In the genomic region with DNA sequence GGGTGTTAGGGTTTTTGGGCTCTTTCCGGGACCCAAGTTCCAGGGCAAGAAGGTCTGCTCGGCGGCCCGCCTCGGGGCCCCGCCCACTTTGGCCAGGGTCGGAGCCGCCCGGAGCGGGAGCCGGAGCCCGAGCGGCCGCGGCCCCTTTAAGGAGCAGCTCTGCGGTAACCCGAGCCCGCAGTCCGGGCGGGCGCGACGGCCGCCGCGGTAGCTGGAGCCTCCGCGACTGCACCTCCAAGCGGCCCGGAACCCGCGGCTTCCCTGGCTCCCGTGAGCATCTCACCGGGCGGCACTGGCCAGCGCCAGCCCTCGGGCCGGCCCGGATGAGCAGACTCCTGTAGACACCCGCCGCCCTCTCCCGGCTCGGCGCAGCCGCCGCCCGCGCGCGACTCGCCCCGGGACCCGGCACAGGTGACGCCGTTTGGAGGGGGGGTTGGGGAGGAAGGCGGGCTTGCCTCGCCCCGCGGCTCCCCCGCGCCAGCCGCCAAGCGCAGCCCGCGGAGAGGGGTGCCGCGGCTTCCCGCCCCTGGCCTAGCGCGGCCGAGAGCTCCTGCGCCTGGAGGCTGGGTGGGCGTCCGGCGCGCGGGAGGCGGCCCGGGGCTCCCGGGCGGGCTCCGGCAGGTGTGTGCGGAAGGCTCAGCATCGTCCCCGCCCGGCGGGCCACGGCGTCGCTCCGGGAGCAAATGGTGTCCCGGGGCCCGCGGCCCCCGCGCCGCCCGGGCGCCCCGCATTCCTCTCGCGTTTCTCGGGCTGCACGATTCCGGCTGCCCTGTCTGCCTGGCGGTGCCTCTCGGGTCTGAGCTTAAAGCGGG, we compare ENCODE assay signal across 1 cellular context.
TF ChIP-seq lines count a peak whose summit lies in the region.

A gene with protein sequence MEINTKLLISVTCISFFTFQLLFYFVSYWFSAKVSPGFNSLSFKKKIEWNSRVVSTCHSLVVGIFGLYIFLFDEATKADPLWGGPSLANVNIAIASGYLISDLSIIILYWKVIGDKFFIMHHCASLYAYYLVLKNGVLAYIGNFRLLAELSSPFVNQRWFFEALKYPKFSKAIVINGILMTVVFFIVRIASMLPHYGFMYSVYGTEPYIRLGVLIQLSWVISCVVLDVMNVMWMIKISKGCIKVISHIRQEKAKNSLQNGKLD (plus strand): TSS at position 149 of the 812 bp plus-strand sequence. CDS start 26,547 bp downstream, outside the sequence.

TF ChIP-seq in WTC11, 78 proteins besides CTCF, POLR2A, EP300 and RAD21 (continued from another document):
- TF ChIP-seq ETV6 (CRISPR knock-in tag; IDR thresholded peaks at IDR 0.05) (no peak), NFYB (CRISPR knock-in tag; conservative IDR thresholded peaks at IDR 0.05; ENCODE audit: low read depth) (no peak), NFATC4 (CRISPR knock-in tag; IDR thresholded peaks at IDR 0.05) (no peak), CREM (CRISPR knock-in tag; IDR thresholded peaks at IDR 0.05) (0 out of 2 replicates have a peak, but pooled peaks have one; percentile 21), KAT7 (CRISPR knock-in tag; IDR thresholded peaks at IDR 0.05; ENCODE audit: borderline replicate concordance) (peak; percentile 80), GRHL2 (CRISPR knock-in tag; IDR thresholded peaks at IDR 0.05; ENCODE audit: insufficient replicate concordance, severe bottlenecking) (no peak), CREB1 (CRISPR knock-in tag; IDR thresholded peaks at IDR 0.05) (no peak), SMAD3 (CRISPR knock-in tag; IDR thresholded peaks at IDR 0.05; ENCODE audit: borderline replicate concordance) (no peak), EMX1 (CRISPR knock-in tag; IDR thresholded peaks at IDR 0.05) (no peak), TP53 (CRISPR knock-in tag; IDR thresholded peaks at IDR 0.05) (no peak), HMGA2 (CRISPR knock-in tag; IDR thresholded peaks at IDR 0.05) (no peak), ZNF416 (CRISPR knock-in tag; IDR thresholded peaks at IDR 0.05) (no peak), FOXJ3 (CRISPR knock-in tag; IDR thresholded peaks at IDR 0.05; ENCODE audit: borderline replicate concordance) (no peak), JAZF1 (CRISPR knock-in tag; IDR thresholded peaks at IDR 0.05) (no peak), NR1H2 (CRISPR knock-in tag; IDR thresholded peaks at IDR 0.05) (no peak), ZNF121 (CRISPR knock-in tag; IDR thresholded peaks at IDR 0.05) (no peak), ELF4 (CRISPR knock-in tag; IDR thresholded peaks at IDR 0.05; ENCODE audit: low read depth) (peak; percentile 46; the same call in 1 of the 2 replicates), ZNF317 (CRISPR knock-in tag; IDR thresholded peaks at IDR 0.05; ENCODE audit: borderline replicate concordance, low read depth) (0 out of 2 replicates have a peak, but pooled peaks have one; percentile 27)
- TF ChIP-seq, protein P1, sequence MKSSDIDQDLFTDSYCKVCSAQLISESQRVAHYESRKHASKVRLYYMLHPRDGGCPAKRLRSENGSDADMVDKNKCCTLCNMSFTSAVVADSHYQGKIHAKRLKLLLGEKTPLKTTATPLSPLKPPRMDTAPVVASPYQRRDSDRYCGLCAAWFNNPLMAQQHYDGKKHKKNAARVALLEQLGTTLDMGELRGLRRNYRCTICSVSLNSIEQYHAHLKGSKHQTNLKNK (CRISPR knock-in tag; IDR thresholded peaks at IDR 0.05) = no peak
- TF ChIP-seq, protein P2, sequence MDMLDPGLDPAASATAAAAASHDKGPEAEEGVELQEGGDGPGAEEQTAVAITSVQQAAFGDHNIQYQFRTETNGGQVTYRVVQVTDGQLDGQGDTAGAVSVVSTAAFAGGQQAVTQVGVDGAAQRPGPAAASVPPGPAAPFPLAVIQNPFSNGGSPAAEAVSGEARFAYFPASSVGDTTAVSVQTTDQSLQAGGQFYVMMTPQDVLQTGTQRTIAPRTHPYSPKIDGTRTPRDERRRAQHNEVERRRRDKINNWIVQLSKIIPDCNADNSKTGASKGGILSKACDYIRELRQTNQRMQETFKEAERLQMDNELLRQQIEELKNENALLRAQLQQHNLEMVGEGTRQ (CRISPR knock-in tag; IDR thresholded peaks at IDR 0.05) = no peak
- TF ChIP-seq, protein P3, sequence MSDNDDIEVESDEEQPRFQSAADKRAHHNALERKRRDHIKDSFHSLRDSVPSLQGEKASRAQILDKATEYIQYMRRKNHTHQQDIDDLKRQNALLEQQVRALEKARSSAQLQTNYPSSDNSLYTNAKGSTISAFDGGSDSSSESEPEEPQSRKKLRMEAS (CRISPR knock-in tag; IDR thresholded peaks at IDR 0.05) = no peak
- TF ChIP-seq, protein P4, sequence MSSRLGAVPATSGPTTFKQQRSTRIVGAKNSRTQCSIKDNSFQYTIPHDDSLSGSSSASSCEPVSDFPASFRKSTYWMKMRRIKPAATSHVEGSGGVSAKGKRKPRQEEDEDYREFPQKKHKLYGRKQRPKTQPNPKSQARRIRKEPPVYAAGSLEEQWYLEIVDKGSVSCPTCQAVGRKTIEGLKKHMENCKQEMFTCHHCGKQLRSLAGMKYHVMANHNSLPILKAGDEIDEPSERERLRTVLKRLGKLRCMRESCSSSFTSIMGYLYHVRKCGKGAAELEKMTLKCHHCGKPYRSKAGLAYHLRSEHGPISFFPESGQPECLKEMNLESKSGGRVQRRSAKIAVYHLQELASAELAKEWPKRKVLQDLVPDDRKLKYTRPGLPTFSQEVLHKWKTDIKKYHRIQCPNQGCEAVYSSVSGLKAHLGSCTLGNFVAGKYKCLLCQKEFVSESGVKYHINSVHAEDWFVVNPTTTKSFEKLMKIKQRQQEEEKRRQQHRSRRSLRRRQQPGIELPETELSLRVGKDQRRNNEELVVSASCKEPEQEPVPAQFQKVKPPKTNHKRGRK (CRISPR knock-in tag; IDR thresholded peaks at IDR 0.05; ENCODE audit: borderline replicate concordance) = no peak
- TF ChIP-seq, protein P5, sequence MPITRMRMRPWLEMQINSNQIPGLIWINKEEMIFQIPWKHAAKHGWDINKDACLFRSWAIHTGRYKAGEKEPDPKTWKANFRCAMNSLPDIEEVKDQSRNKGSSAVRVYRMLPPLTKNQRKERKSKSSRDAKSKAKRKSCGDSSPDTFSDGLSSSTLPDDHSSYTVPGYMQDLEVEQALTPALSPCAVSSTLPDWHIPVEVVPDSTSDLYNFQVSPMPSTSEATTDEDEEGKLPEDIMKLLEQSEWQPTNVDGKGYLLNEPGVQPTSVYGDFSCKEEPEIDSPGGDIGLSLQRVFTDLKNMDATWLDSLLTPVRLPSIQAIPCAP (CRISPR knock-in tag; IDR thresholded peaks at IDR 0.05) = no peak
- TF ChIP-seq, protein P6, sequence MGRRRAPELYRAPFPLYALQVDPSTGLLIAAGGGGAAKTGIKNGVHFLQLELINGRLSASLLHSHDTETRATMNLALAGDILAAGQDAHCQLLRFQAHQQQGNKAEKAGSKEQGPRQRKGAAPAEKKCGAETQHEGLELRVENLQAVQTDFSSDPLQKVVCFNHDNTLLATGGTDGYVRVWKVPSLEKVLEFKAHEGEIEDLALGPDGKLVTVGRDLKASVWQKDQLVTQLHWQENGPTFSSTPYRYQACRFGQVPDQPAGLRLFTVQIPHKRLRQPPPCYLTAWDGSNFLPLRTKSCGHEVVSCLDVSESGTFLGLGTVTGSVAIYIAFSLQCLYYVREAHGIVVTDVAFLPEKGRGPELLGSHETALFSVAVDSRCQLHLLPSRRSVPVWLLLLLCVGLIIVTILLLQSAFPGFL (CRISPR knock-in tag; IDR thresholded peaks at IDR 0.05; ENCODE audit: borderline replicate concordance) = no peak
